In the genomic region with DNA sequence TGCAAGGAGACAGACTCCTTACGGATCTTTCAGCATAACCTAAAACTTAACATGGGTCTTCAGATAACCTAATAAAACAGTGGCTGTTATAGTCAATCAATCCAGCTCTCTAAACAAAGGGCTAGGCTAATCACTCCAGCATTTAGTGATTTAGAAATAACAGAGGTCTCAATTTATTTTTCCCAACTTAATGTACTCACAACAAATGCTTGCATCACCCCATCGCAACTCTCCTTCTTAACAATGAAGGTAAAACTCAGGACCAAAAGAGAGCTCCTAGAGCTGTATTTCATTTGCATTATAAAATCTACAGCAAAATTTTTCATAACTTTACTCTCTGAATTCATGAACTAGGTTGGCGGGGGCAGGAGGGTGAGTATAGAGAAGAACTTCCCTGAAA, we compare ENCODE assay signal across 8 cellular contexts. TPM values are rescaled to one million over a fixed set of nuclear protein-coding genes. Genes with fewer than 3 reads are reported as not detected.
A peak's percentile ranks its signal among the peaks of the same experiment; 100 is the strongest.
DNase-seq lines count a peak whose midpoint lies in the region; FAIRE-seq and TF ChIP-seq lines count a peak whose summit lies in the region.

No MANE protein-coding gene starts in this region.

- no peaks in the 10 kb centered on the region for H4K20me1 ChIP-seq in SU-DHL-6 (ENCODE audit: low read depth, low read length)

- peak overlapping the region; percentile 90 for H3K9ac ChIP-seq in SU-DHL-6 (ENCODE audit: low read length)

- H3K4me1 ChIP-seq in HAP-1 (peaks cover 21% of the 10 kb centered on the region), small intestine (ENCODE audit: control insufficient read depth in 2 of 2, insufficient read depth in 1 of 2, low read depth in 1 of 2, low read length in 1 of 2) (peaks cover 0 to 4% of the 10 kb centered on the region in 2 donors)

- peaks cover 20% of the 10 kb centered on the region for H3F3A ChIP-seq in SU-DHL-6 (ENCODE audit: insufficient read depth)

- H3K4me3 ChIP-seq in HAP-1 (peak overlapping the region; percentile 76), SU-DHL-6 (ENCODE audit: insufficient read depth, low read length, poor library complexity, severe bottlenecking) (peak overlapping the region; percentile 82), skeletal muscle cell (ENCODE audit: low read depth, low read length) (peak overlapping the region; percentile 86), small intestine (ENCODE audit: low read depth in 1 of 2, low read length in 2 of 2) (peak overlapping the region in 1 of 2 donors; percentile 82)

- no peak for TF ChIP-seq CTCF in SU-DHL-6 (IDR thresholded peaks at IDR 0.05; ENCODE audit: insufficient read depth, low read length, poor library complexity, severe bottlenecking)

- in situ Hi-C loops in HAP-1 (cut with MboI; ENCODE audit: low sequenced_read_pairs): no loop called here

- no peaks in the 10 kb centered on the region for H3K27me3 ChIP-seq in HAP-1 (ENCODE audit: low read depth)
- H3K27me3 ChIP-seq in SU-DHL-6 (ENCODE audit: low read length): no peaks in the 10 kb centered on the region
- H3K27me3 ChIP-seq in small intestine (ENCODE audit: control insufficient read depth in 2 of 2, insufficient read depth in 2 of 2, low read length in 2 of 2): no peaks in the 10 kb centered on the region

- H3K27ac ChIP-seq in SU-DHL-6 (ENCODE audit: low read depth, low read length) (peak overlapping the region; percentile 67; the same call in 1 of the 2 replicates), small intestine (ENCODE audit: low read depth in 1 of 2, low read length in 1 of 2) (no peak overlapping the region)

- 0 out of 2 replicates have a peak, but pooled peaks cover 3% of the 10 kb centered on the region for H3K36me3 ChIP-seq in HAP-1 (replicated peaks)
- no peaks in the 10 kb centered on the region for H3K36me3 ChIP-seq in SU-DHL-6 (ENCODE audit: low read length)
- no peaks in the 10 kb centered on the region for H3K36me3 ChIP-seq in small intestine (ENCODE audit: control insufficient read depth in 2 of 2, insufficient read depth in 2 of 2, low read length in 2 of 2)

- H3K79me2 ChIP-seq in SU-DHL-6 (ENCODE audit: insufficient read depth, low read length): peaks cover 76% of the 10 kb centered on the region

- no peak overlapping the region for H2AFZ ChIP-seq in SU-DHL-6 (ENCODE audit: low read depth, low read length, severe bottlenecking)

- FAIRE-seq in small intestine (lab: Jason Lieb, UNC): no peak
- FAIRE-seq in urothelium cell line (lab: Jason Lieb, UNC): no peak

- H3K9me3 ChIP-seq in HAP-1: no peaks in the 10 kb centered on the region
- H3K9me3 ChIP-seq in SU-DHL-6 (ENCODE audit: insufficient read depth, low read length): no peaks in the 10 kb centered on the region
- H3K9me3 ChIP-seq in small intestine (ENCODE audit: control insufficient read depth, low read depth): no peaks in the 10 kb centered on the region

- peak overlapping the region; percentile 87 for H3K4me2 ChIP-seq in SU-DHL-6 (ENCODE audit: low read depth, low read length, poor library complexity, severe bottlenecking)

- WGBS in small intestine, 3 donors: 41 to 57% (median 53%) methylated on average over 3 of the region's 3 CpGs

- DNase-seq in HAP-1 (ENCODE audit: low spot score in 2 of 2) (no peak), fibroblast of peridontal ligament (ENCODE audit: extremely low read depth) (peak; percentile 55), skeletal muscle cell (ENCODE audit: low read depth) (no peak), small intestine (no peak), cerebellum (ENCODE audit: low spot score) (no peak), urothelium cell line (ENCODE audit: low spot score) (no peak), GM03348 (ENCODE audit: low spot score) (no peak)

- no peaks in the 10 kb centered on the region for H3K9me2 ChIP-seq in SU-DHL-6 (replicated peaks; ENCODE audit: insufficient read depth, low read length)

RNA-seq across cellular contexts. Expression of a gene that starts 1.1 kb away (rescaled TPM):
- 1 to 10 TPM; 3.0 to 4.7 (median 3.4) TPM for polyA plus RNA-seq in small intestine
- total RNA-seq in cerebellum: 22.0 TPM

RNA-seq across cellular contexts. Expression of a gene that starts 25.5 kb away (rescaled TPM):
- polyA plus RNA-seq in small intestine: 10 to 100 TPM; 23.5 to 34.5 (median 28.4) TPM
- 101 TPM for total RNA-seq in cerebellum
